ENCODE assay signal across 25 cellular contexts in the genomic region with DNA sequence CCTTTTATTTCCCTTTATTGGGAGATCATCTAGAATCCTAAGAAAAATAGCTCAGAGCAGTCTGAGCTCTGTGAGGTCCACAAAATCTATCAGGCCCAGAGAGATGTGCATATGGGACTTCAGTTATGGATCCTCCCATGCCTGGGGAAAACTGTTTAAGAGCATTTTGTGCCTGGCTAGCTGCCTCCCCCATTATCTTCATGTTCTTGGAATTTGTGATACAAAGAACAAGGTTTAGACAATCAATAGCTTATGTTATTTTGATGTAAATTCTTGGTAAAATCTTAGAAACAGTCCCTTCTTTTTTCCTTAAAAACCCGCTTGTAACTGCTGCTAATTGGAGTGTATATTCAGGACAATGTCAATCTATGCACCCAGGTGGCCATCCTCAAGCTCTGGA.
DNase-seq lines count a peak whose midpoint lies in the region; ATAC-seq and TF ChIP-seq lines count a peak whose summit lies in the region.
"Had no signal": no experiment of that assay in that cellular context is flagged by ENCODE, and none has a peak within 500 bp of the region (broad histone marks: within the 10 kb centered on the region; RNA-seq: fewer than 3 reads in every experiment).

No MANE protein-coding gene starts in this region.

- intact Hi-C loops in activated CD4-positive, alpha-beta T cell treated with anti-CD3 and anti-CD28 coated beads for 36 hours (cut with DNase I, micrococcal nuclease): loop anchor here in 1 of 2 experiments (5.0 kb wide), 1 partner anchor 76 kb away; the partner anchor contains the start of gene USP6NL

- H3K4me2 ChIP-seq in OCI-LY3 (ENCODE audit: low read length): peak overlapping the region; percentile 84; the same call in 1 of the 2 replicates
- H3K4me2 ChIP-seq: GM23338, SK-N-SH had no signal

- H3K9ac ChIP-seq in OCI-LY3 (ENCODE audit: low read length): no peak overlapping the region
- H3K9ac ChIP-seq: SK-N-SH had no signal

- H3K36me3 ChIP-seq in OCI-LY3 (replicated peaks; ENCODE audit: low read depth, low read length): no peaks in the 10 kb centered on the region
- H3K36me3 ChIP-seq: BE2C had no signal

- DNase-seq in activated naive CD8-positive, alpha-beta T cell treated with anti-CD3 and anti-CD28 coated beads for 36 hours: no peak
- DNase-seq in activated naive CD8-positive, alpha-beta T cell treated with anti-CD3 and anti-CD28 coated beads, Interleukin-2, amount 50 U/mL, for 24 hours: no peak
- no peak for DNase-seq in memory B cell (ENCODE audit: low spot score in 2 of 2)
- no peak for DNase-seq in stimulated activated naive B cell treated with anti-CD40 and anti-IgM and Interleukin-4, amounts not matched to agents 10 μg/mL and 1 μg/mL and 100 μg/mL, for 72 hours
- DNase-seq in cerebellar nuclear complex (lab: John Stamatoyannopoulos, UW): no peak
- no peak for DNase-seq in activated CD4-positive, alpha-beta T cell treated with anti-CD3 and anti-CD28 coated beads for 36 hours
- DNase-seq: BE2C; CD4-positive, CD25-positive, alpha-beta regulatory T cell; DMS53; H9; HFFc6; KG1; NCI-H1092; NCI-H1417 treated with DMSO at 0.1 percent for 48 hours; NCI-H1694 treated with DMSO at 0.1 percent for 48 hours; NCI-H2081; NCI-H226; NCI-H510A; NCI-H69; SIG-M5; SK-N-SH had no signal

- CTCF ChIA-PET in activated CD4-positive, alpha-beta T cell treated with anti-CD3 and anti-CD28 coated beads for 36 hours (lab: Charles Lee): interaction anchor here (0.7 to 0.8 kb wide), 3 partner anchors 11 to 247 kb away, joined by 3 to 4 read pairs (median 3); no protein-coding TSS in a partner anchor

- POLR2A ChIA-PET in activated CD4-positive, alpha-beta T cell treated with anti-CD3 and anti-CD28 coated beads for 36 hours (lab: Charles Lee): no interaction called here

- H3K4me3 ChIP-seq in OCI-LY3 (ENCODE audit: low read length): no peak overlapping the region
- H3K4me3 ChIP-seq: GM23338 had no signal

- H4K20me1 ChIP-seq in OCI-LY3 (ENCODE audit: insufficient read depth, low read length): peaks cover 8% of the 10 kb centered on the region

- no peak overlapping the region for H2AFZ ChIP-seq in OCI-LY3 (ENCODE audit: low read depth, low read length)
- H2AFZ ChIP-seq: GM23338 had no signal

- peak overlapping the region; percentile 36 for H3K27ac Mint-ChIP-seq in activated naive CD8-positive, alpha-beta T cell treated with anti-CD3 and anti-CD28 coated beads for 36 hours
- H3K27ac Mint-ChIP-seq in activated naive CD8-positive, alpha-beta T cell treated with anti-CD3 and anti-CD28 coated beads, Interleukin-2, amount 50 U/mL, for 24 hours: no peak overlapping the region
- peak overlapping the region; percentile 86 for H3K27ac Mint-ChIP-seq in memory B cell
- peak overlapping the region; percentile 62 for H3K27ac Mint-ChIP-seq in stimulated activated naive B cell treated with anti-CD40 and anti-IgM and Interleukin-4, amounts not matched to agents 10 μg/mL and 1 μg/mL and 100 μg/mL, for 72 hours
- H3K27ac Mint-ChIP-seq in activated CD4-positive, alpha-beta T cell treated with anti-CD3 and anti-CD28 coated beads for 36 hours: no peak overlapping the region
- H3K27ac Mint-ChIP-seq: CD4-positive, CD25-positive, alpha-beta regulatory T cell; GM23338; HFFc6 had no signal

- TF ChIP-seq CTCF in OCI-LY3 (IDR thresholded peaks at IDR 0.05; ENCODE audit: low read depth, low read length): no peak

- H3K4me1 Mint-ChIP-seq in activated naive CD8-positive, alpha-beta T cell treated with anti-CD3 and anti-CD28 coated beads for 36 hours: peaks cover 30% of the 10 kb centered on the region
- peaks cover 38% of the 10 kb centered on the region for H3K4me1 Mint-ChIP-seq in activated naive CD8-positive, alpha-beta T cell treated with anti-CD3 and anti-CD28 coated beads, Interleukin-2, amount 50 U/mL, for 24 hours
- peaks cover 60% of the 10 kb centered on the region for H3K4me1 Mint-ChIP-seq in memory B cell
- H3K4me1 Mint-ChIP-seq in stimulated activated naive B cell treated with anti-CD40 and anti-IgM and Interleukin-4, amounts not matched to agents 10 μg/mL and 1 μg/mL and 100 μg/mL, for 72 hours: peaks cover 47 to 84% of the 10 kb centered on the region in 2 donors
- peaks cover 33% of the 10 kb centered on the region for H3K4me1 Mint-ChIP-seq in activated CD4-positive, alpha-beta T cell treated with anti-CD3 and anti-CD28 coated beads for 36 hours

- H3K9me3 ChIP-seq in OCI-LY3 (ENCODE audit: insufficient read depth, low read length): no peaks in the 10 kb centered on the region
- H3K9me3 ChIP-seq: BE2C, SK-N-SH had no signal

- H3K4me1 ChIP-seq in OCI-LY3 (ENCODE audit: low read length): peaks cover 32% of the 10 kb centered on the region
- H3K4me1 ChIP-seq: BE2C had no signal

- H3K4me3 Mint-ChIP-seq in activated naive CD8-positive, alpha-beta T cell treated with anti-CD3 and anti-CD28 coated beads for 36 hours: no peak overlapping the region
- no peak overlapping the region for H3K4me3 Mint-ChIP-seq in activated naive CD8-positive, alpha-beta T cell treated with anti-CD3 and anti-CD28 coated beads, Interleukin-2, amount 50 U/mL, for 24 hours
- no peak overlapping the region for H3K4me3 Mint-ChIP-seq in memory B cell
- H3K4me3 Mint-ChIP-seq in stimulated activated naive B cell treated with anti-CD40 and anti-IgM and Interleukin-4, amounts not matched to agents 10 μg/mL and 1 μg/mL and 100 μg/mL, for 72 hours: no peak overlapping the region
- no peak overlapping the region for H3K4me3 Mint-ChIP-seq in activated CD4-positive, alpha-beta T cell treated with anti-CD3 and anti-CD28 coated beads for 36 hours
- H3K4me3 Mint-ChIP-seq: CD4-positive, CD25-positive, alpha-beta regulatory T cell; GM23338; H9; HFFc6 had no signal

- no peaks in the 10 kb centered on the region for H3K27me3 ChIP-seq in OCI-LY3 (ENCODE audit: low read depth, low read length)
- H3K27me3 ChIP-seq: BE2C had no signal

- ATAC-seq in activated naive CD8-positive, alpha-beta T cell treated with anti-CD3 and anti-CD28 coated beads, Interleukin-2, amount 50 U/mL, for 24 hours: no peak
- no peak for ATAC-seq in memory B cell (ENCODE audit: low read depth)
- no peak for ATAC-seq in stimulated activated naive B cell treated with anti-CD40 and anti-IgM and Interleukin-4, amounts not matched to agents 10 μg/mL and 1 μg/mL and 100 μg/mL, for 72 hours (replicated peaks)
- no peak for ATAC-seq in GM18519 (IDR thresholded peaks at IDR 0.05; ENCODE audit: low FRiP score, unreplicated experiment)
- no peak for ATAC-seq in activated CD4-positive, alpha-beta T cell treated with anti-CD3 and anti-CD28 coated beads for 36 hours
- ATAC-seq: GM23338 had no signal

- no peaks in the 10 kb centered on the region for H3K27me3 Mint-ChIP-seq in activated naive CD8-positive, alpha-beta T cell treated with anti-CD3 and anti-CD28 coated beads for 36 hours
- no peaks in the 10 kb centered on the region for H3K27me3 Mint-ChIP-seq in activated naive CD8-positive, alpha-beta T cell treated with anti-CD3 and anti-CD28 coated beads, Interleukin-2, amount 50 U/mL, for 24 hours
- H3K27me3 Mint-ChIP-seq in memory B cell: no peaks in the 10 kb centered on the region
- no peaks in the 10 kb centered on the region for H3K27me3 Mint-ChIP-seq in stimulated activated naive B cell treated with anti-CD40 and anti-IgM and Interleukin-4, amounts not matched to agents 10 μg/mL and 1 μg/mL and 100 μg/mL, for 72 hours
- H3K27me3 Mint-ChIP-seq in activated CD4-positive, alpha-beta T cell treated with anti-CD3 and anti-CD28 coated beads for 36 hours: peaks cover 5% of the 10 kb centered on the region

- H3K79me2 ChIP-seq in OCI-LY3 (ENCODE audit: low read length): peaks cover 14% of the 10 kb centered on the region

- no peaks in the 10 kb centered on the region for H3K36me3 Mint-ChIP-seq in activated naive CD8-positive, alpha-beta T cell treated with anti-CD3 and anti-CD28 coated beads for 36 hours
- H3K36me3 Mint-ChIP-seq in activated naive CD8-positive, alpha-beta T cell treated with anti-CD3 and anti-CD28 coated beads, Interleukin-2, amount 50 U/mL, for 24 hours (ENCODE audit: low read depth): no peaks in the 10 kb centered on the region
- H3K36me3 Mint-ChIP-seq in memory B cell: peaks cover 2% of the 10 kb centered on the region
- peaks cover 5 to 6% of the 10 kb centered on the region in 2 donors for H3K36me3 Mint-ChIP-seq in stimulated activated naive B cell treated with anti-CD40 and anti-IgM and Interleukin-4, amounts not matched to agents 10 μg/mL and 1 μg/mL and 100 μg/mL, for 72 hours
- H3K36me3 Mint-ChIP-seq in activated CD4-positive, alpha-beta T cell treated with anti-CD3 and anti-CD28 coated beads for 36 hours (ENCODE audit: low read depth): no peaks in the 10 kb centered on the region
- H3K36me3 Mint-ChIP-seq: CD4-positive, CD25-positive, alpha-beta regulatory T cell had no signal

- H3K27ac ChIP-seq in OCI-LY3 (ENCODE audit: low read length): no peak overlapping the region
- H3K27ac ChIP-seq: 22Rv1 had no signal

- no peaks in the 10 kb centered on the region for H3K9me3 Mint-ChIP-seq in activated naive CD8-positive, alpha-beta T cell treated with anti-CD3 and anti-CD28 coated beads for 36 hours
- no peaks in the 10 kb centered on the region for H3K9me3 Mint-ChIP-seq in activated naive CD8-positive, alpha-beta T cell treated with anti-CD3 and anti-CD28 coated beads, Interleukin-2, amount 50 U/mL, for 24 hours
- no peaks in the 10 kb centered on the region for H3K9me3 Mint-ChIP-seq in memory B cell
- peaks cover 3 to 5% of the 10 kb centered on the region in 2 donors for H3K9me3 Mint-ChIP-seq in stimulated activated naive B cell treated with anti-CD40 and anti-IgM and Interleukin-4, amounts not matched to agents 10 μg/mL and 1 μg/mL and 100 μg/mL, for 72 hours
- H3K9me3 Mint-ChIP-seq in activated CD4-positive, alpha-beta T cell treated with anti-CD3 and anti-CD28 coated beads for 36 hours (ENCODE audit: low read depth): no peaks in the 10 kb centered on the region
- H3K9me3 Mint-ChIP-seq: GM23338, H9, HFFc6 had no signal

Comparison
In these comparisons a context has a peak if more than half of its experiments do, and no peak if none do; other contexts are left out.
1. H3K27ac Mint-ChIP-seq: peak in activated naive CD8-positive, alpha-beta T cell treated with anti-CD3 and anti-CD28 coated beads for 36 hours (single experiment), memory B cell (single experiment) and stimulated activated naive B cell treated with anti-CD40 and anti-IgM and Interleukin-4, amounts not matched to agents 10 μg/mL and 1 μg/mL and 100 μg/mL, for 72 hours (single experiment); none in activated naive CD8-positive, alpha-beta T cell treated with anti-CD3 and anti-CD28 coated beads, Interleukin-2, amount 50 U/mL, for 24 hours (single experiment) and activated CD4-positive, alpha-beta T cell treated with anti-CD3 and anti-CD28 coated beads for 36 hours (single experiment).